8 cellular contexts compared by ENCODE assay signal in genomic region chr3:185283374-185283935, GRCh38. TPM values are rescaled to one million over a fixed set of nuclear protein-coding genes. Genes with fewer than 3 reads are reported as not detected.
A peak's percentile ranks its signal among the peaks of the same experiment; 100 is the strongest.
DNase-seq lines count a peak whose midpoint lies in the region; TF ChIP-seq lines count a peak whose summit lies in the region.

No MANE protein-coding gene starts in this region.

- H3K4me1 ChIP-seq in BE2C (peaks cover 4% of the 10 kb centered on the region; the same call in 1 of the 2 replicates), HUES64 (ENCODE audit: insufficient read depth, low read length) (no peaks in the 10 kb centered on the region), muscle layer of duodenum (ENCODE audit: control insufficient read depth in 1 of 2, insufficient read depth in 2 of 2, low read length in 2 of 2) (peaks cover 4 to 7% of the 10 kb centered on the region in 2 donors)

- H3K9ac ChIP-seq in HUES64 (ENCODE audit: low read depth, low read length) = peak overlapping the region; percentile 57; the same call in 1 of the 2 replicates

- H3K27me3 ChIP-seq in BE2C = no peaks in the 10 kb centered on the region
- H3K27me3 ChIP-seq in HUES64 (ENCODE audit: insufficient read depth, low read length) = no peaks in the 10 kb centered on the region
- H3K27me3 ChIP-seq in muscle layer of duodenum (ENCODE audit: low read depth, low read length) = no peaks in the 10 kb centered on the region

- no peaks in the 10 kb centered on the region for H3K36me3 ChIP-seq in BE2C
- no peaks in the 10 kb centered on the region for H3K36me3 ChIP-seq in HUES64 (ENCODE audit: insufficient read depth, low read length)
- H3K36me3 ChIP-seq in muscle layer of duodenum (ENCODE audit: control insufficient read depth in 1 of 2, insufficient read depth in 2 of 2, low read length in 2 of 2) = no peaks in the 10 kb centered on the region

- H3K4me3 ChIP-seq in BE2C (ENCODE audit: low read depth, low read length) (peak overlapping the region; percentile 97), HUES64 (ENCODE audit: low read length) (peak overlapping the region; percentile 78), cardiac fibroblast (replicated peaks in 1 of 2; ENCODE audit: low read depth in 2 of 2, low read length in 2 of 2) (peak overlapping the region; percentile 76 to 92), muscle layer of duodenum (ENCODE audit: low read depth in 1 of 2, low read length in 2 of 2) (peak overlapping the region; percentile 92 to 98)

- H3K9me3 ChIP-seq in BE2C (no peaks in the 10 kb centered on the region), HUES64 (ENCODE audit: insufficient read depth, low read depth, low read length) (no peaks in the 10 kb centered on the region), muscle layer of duodenum (ENCODE audit: control insufficient read depth in 1 of 2, low read length in 2 of 2) (no peaks in the 10 kb centered on the region)

- no peak overlapping the region for H3K27ac ChIP-seq in HUES64 (ENCODE audit: low read depth, low read length)
- peak overlapping the region; percentile 58 for H3K27ac ChIP-seq in muscle layer of duodenum (ENCODE audit: low read length)

- no peak for TF ChIP-seq CTCF in BE2C (IDR thresholded peaks at IDR 0.05; ENCODE audit: low read depth, low read length)
- TF ChIP-seq CTCF in cardiac fibroblast (IDR thresholded peaks at IDR 0.05; ENCODE audit: low read depth, low read length) = no peak

- no peak for DNase-seq in BE2C
- DNase-seq in cardiac fibroblast (ENCODE audit: low read depth in 2 of 2) = peak; percentile 22 to 30
- DNase-seq in NCI-H1930 (lab: John Stamatoyannopoulos, UW) = no peak
- DNase-seq in stimulated activated CD4-positive, alpha-beta T cell treated with anti-CD3 and anti-CD28 coated beads, Interleukin-15, amount 100 ng/mL, for 24 hours = no peak
- DNase-seq in DMS53 (lab: John Stamatoyannopoulos, UW) = no peak
- DNase-seq in activated CD4-positive, CD25-positive, alpha-beta regulatory T cell treated with anti-CD3 and anti-CD28 coated beads, Interleukin-2, amount 50 U/mL, for 72 hours = no peak

- WGBS in HUES64 = 63% methylated on average over 9 of the region's 9 CpGs

RNA-seq across cellular contexts. Expression of gene EHHADH, which starts 29.6 kb away (rescaled TPM):
- polyA plus RNA-seq in BE2C (2012; ENCODE audit: insufficient read depth, insufficient read length, low read depth) = 1.8 TPM
- polyA plus RNA-seq in HUES64 (2013, experiment 1 of 2) = 2.1 TPM
- polyA plus RNA-seq in HUES64 (2013, experiment 2 of 2) = 2.5 TPM

Comparison
In these comparisons a context has a peak if more than half of its experiments do, and no peak if none do; other contexts are left out.
1. DNase-seq: peak in cardiac fibroblast (2 of 2); none in BE2C (single experiment), NCI-H1930 (0 of 2), stimulated activated CD4-positive, alpha-beta T cell treated with anti-CD3 and anti-CD28 coated beads, Interleukin-15, amount 100 ng/mL, for 24 hours (single experiment), DMS53 (single experiment) and activated CD4-positive, CD25-positive, alpha-beta regulatory T cell treated with anti-CD3 and anti-CD28 coated beads, Interleukin-2, amount 50 U/mL, for 72 hours (single experiment).
2. Peak in every context shown above with its lines, with median percentiles within 50 percentile points of each other: H3K4me3 ChIP-seq.